ENCODE assay signal across 1 cellular context in the genomic region with DNA sequence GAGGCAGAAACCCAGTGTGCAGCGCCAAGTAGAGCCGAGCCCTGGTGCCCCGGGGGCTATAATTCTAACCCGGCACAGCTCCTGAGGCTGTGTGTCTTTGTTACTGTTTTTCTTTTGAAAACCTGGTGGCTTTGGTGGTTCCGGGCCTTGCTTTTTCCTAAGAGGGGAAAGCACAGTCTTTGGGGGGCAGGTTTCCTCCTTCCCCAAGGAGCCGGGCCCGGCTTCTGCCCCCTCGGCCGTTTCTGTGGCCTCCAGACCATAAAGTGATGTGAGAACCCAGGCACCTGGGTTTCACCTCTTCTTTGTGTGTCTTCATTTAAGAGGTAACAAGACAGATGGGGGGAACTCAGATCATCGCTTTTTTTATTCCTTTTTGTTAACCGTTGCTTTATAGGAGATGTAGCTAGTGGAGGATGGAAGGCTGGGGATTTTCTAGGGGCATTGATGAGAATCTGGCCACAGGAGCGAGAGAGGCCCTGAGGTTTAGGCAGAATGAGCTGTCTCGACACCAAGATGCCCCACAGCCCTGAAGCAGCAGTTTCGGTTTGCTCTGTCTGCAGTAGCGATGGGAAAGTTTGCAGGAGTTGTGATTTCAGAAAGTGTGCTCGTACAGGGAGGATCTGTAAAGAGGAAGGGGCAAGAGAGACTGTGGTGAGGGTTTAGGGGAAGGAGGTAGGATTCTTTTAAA.
TF ChIP-seq lines count a peak whose summit lies in the region.

No MANE protein-coding gene starts in this region.

TF ChIP-seq in GM12878, 131 proteins besides CTCF, POLR2A, EP300 and RAD21 (continued from another document):
- TF ChIP-seq BCLAF1 (IDR thresholded peaks at IDR 0.05), result no peak
- no peak for TF ChIP-seq ZNF274 (IDR thresholded peaks at IDR 0.05; ENCODE audit: insufficient read depth, insufficient read length)
